In the genomic region with DNA sequence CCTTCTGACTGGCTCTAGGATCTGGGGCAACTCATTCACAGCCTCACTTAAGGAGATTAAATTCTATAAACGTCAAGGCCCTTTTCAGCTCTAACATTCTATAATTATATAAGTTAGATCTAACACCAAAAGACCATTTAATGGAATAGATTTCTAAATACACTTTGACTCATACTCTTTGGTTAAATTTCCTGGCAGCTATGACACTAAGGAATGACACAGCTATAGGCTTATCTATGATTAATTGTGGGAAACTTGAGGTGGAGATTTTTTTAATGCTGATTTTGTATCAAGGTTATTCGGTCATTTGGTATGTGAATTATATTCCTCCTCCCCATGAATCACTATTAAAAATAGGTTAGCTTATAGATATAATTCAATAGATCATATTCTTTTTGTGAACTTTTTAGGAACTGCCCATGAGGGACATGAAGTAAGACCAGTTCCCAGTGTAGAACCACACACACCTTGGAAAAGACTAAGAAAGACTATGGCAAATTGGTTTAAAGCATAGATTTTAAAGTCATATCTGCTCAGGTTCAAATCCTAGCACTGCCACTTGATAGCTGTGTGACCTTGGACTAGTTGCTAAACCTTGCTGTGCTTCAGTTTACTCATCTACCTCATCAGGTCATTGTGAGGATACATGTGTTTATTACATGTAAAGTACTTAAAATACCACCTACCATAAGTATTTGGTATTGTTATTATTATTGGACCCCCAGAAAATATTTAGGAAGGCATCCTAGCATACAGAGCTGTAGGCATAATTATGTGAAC, we compare ENCODE assay signal across 19 cellular contexts.
DNase-seq lines count a peak whose midpoint lies in the region; ATAC-seq and TF ChIP-seq lines count a peak whose summit lies in the region.
"Had no signal": no experiment of that assay in that cellular context is flagged by ENCODE, and none has a peak within 500 bp of the region (broad histone marks: within the 10 kb centered on the region; RNA-seq: fewer than 3 reads in every experiment).

No MANE protein-coding gene starts in this region.

- no peak overlapping the region for H3K4me3 ChIP-seq in ACC112 (ENCODE audit: low read depth, low read length)
- no peak overlapping the region for H3K4me3 ChIP-seq in fibroblast of the aortic adventitia (ENCODE audit: low read depth, low read length)
- H3K4me3 ChIP-seq: cardiac muscle cell, heart left ventricle, spleen had no signal

- H3K4me1 ChIP-seq in ACC112 (ENCODE audit: control insufficient read depth, insufficient read depth, low read length, unreplicated experiment), result peaks cover 32% of the 10 kb centered on the region

- H3K79me2 ChIP-seq in ACC112 (ENCODE audit: control insufficient read depth, insufficient read depth, low read length, unreplicated experiment), result no peaks in the 10 kb centered on the region

- H3K27ac Mint-ChIP-seq in HFFc6, result no peak overlapping the region
- no peak overlapping the region for H3K27ac Mint-ChIP-seq in activated T-helper 17 cell treated with anti-CD3 and anti-CD28 coated beads, Interleukin-2, amount 50 U/mL, for 72 hours
- H3K27ac Mint-ChIP-seq: activated CD4-positive, alpha-beta memory T cell treated with anti-CD3 and anti-CD28 coated beads, Interleukin-2, amount 10 ng/mL, durations not matched to agents 7 days and 5 days; effector memory CD8-positive, alpha-beta T cell had no signal

- H3K4me3 Mint-ChIP-seq in HFFc6, result no peak overlapping the region
- H3K4me3 Mint-ChIP-seq in activated T-helper 17 cell treated with anti-CD3 and anti-CD28 coated beads, Interleukin-2, amount 50 U/mL, for 72 hours, result no peak overlapping the region
- H3K4me3 Mint-ChIP-seq: activated CD4-positive, alpha-beta memory T cell treated with anti-CD3 and anti-CD28 coated beads, Interleukin-2, amount 10 ng/mL, durations not matched to agents 7 days and 5 days; effector memory CD8-positive, alpha-beta T cell had no signal

- TF ChIP-seq CTCF in HFFc6 (IDR thresholded peaks at IDR 0.05), result no peak
- TF ChIP-seq CTCF in fibroblast of the aortic adventitia (IDR thresholded peaks at IDR 0.05; ENCODE audit: insufficient read depth, low read length), result no peak

- H2AFZ ChIP-seq in ACC112 (ENCODE audit: low read length, unreplicated experiment), result no peak overlapping the region

- H3K36me3 Mint-ChIP-seq in HFFc6 (ENCODE audit: low read depth), result no peaks in the 10 kb centered on the region
- no peaks in the 10 kb centered on the region for H3K36me3 Mint-ChIP-seq in activated T-helper 17 cell treated with anti-CD3 and anti-CD28 coated beads, Interleukin-2, amount 50 U/mL, for 72 hours (ENCODE audit: low read depth)

- no peaks in the 10 kb centered on the region for H3K36me3 ChIP-seq in ACC112 (ENCODE audit: insufficient read depth, low read length)
- H3K36me3 ChIP-seq: cardiac muscle cell, heart left ventricle, spleen had no signal

- H3K27ac ChIP-seq in ACC112 (ENCODE audit: low read depth, low read length), result peak overlapping the region; percentile 61; the same call in 1 of the 2 replicates
- H3K27ac ChIP-seq: cardiac muscle cell had no signal

- no peaks in the 10 kb centered on the region for H3K9me3 Mint-ChIP-seq in HFFc6
- no peaks in the 10 kb centered on the region for H3K9me3 Mint-ChIP-seq in activated T-helper 17 cell treated with anti-CD3 and anti-CD28 coated beads, Interleukin-2, amount 50 U/mL, for 72 hours
- H3K9me3 Mint-ChIP-seq: activated CD4-positive, alpha-beta memory T cell treated with anti-CD3 and anti-CD28 coated beads, Interleukin-2, amount 10 ng/mL, durations not matched to agents 7 days and 5 days; effector memory CD8-positive, alpha-beta T cell had no signal

- peak; percentile 54 for ATAC-seq in activated T-helper 17 cell treated with anti-CD3 and anti-CD28 coated beads, Interleukin-2, amount 50 U/mL, for 72 hours (replicated peaks)
- no peak for ATAC-seq in GM18867 (IDR thresholded peaks at IDR 0.05; ENCODE audit: unreplicated experiment)
- no peak for ATAC-seq in GM19467 (IDR thresholded peaks at IDR 0.05; ENCODE audit: unreplicated experiment)
- no peak for ATAC-seq in HG03469 (IDR thresholded peaks at IDR 0.05; ENCODE audit: unreplicated experiment)
- ATAC-seq: effector memory CD8-positive, alpha-beta T cell; heart left ventricle; left colon had no signal

- H3K27me3 ChIP-seq in ACC112 (ENCODE audit: insufficient read depth, low read length), result no peaks in the 10 kb centered on the region
- H3K27me3 ChIP-seq: cardiac muscle cell, spleen had no signal

- peaks cover 12% of the 10 kb centered on the region for H3K27me3 Mint-ChIP-seq in HFFc6 (ENCODE audit: insufficient read depth)
- H3K27me3 Mint-ChIP-seq in activated T-helper 17 cell treated with anti-CD3 and anti-CD28 coated beads, Interleukin-2, amount 50 U/mL, for 72 hours, result no peaks in the 10 kb centered on the region
- H3K27me3 Mint-ChIP-seq: activated CD4-positive, alpha-beta memory T cell treated with anti-CD3 and anti-CD28 coated beads, Interleukin-2, amount 10 ng/mL, durations not matched to agents 7 days and 5 days had no signal

- DNase-seq in HFFc6, result peak; percentile 5
- DNase-seq in fibroblast of the aortic adventitia (ENCODE audit: low read depth), result peak; percentile 91
- DNase-seq in central memory CD4-positive, alpha-beta T cell, result no peak
- DNase-seq: activated CD4-positive, alpha-beta memory T cell treated with anti-CD3 and anti-CD28 coated beads, Interleukin-2, amount 10 ng/mL, durations not matched to agents 7 days and 5 days; activated effector memory CD4-positive, alpha-beta T cell treated with anti-CD3 and anti-CD28 coated beads, Interleukin-2, amount 50 U/mL, for 16 hours; DMS153; effector memory CD8-positive, alpha-beta T cell; heart left ventricle; left colon; MM.1S; NCI-H2029 treated with DMSO at 0.1 percent for 48 hours; spleen; substantia nigra had no signal

- no peaks in the 10 kb centered on the region; the same call in none of the 2 replicates for H3K4me1 Mint-ChIP-seq in HFFc6 (ENCODE audit: low read depth)
- no peaks in the 10 kb centered on the region for H3K4me1 Mint-ChIP-seq in activated T-helper 17 cell treated with anti-CD3 and anti-CD28 coated beads, Interleukin-2, amount 50 U/mL, for 72 hours
